In the genomic region with DNA sequence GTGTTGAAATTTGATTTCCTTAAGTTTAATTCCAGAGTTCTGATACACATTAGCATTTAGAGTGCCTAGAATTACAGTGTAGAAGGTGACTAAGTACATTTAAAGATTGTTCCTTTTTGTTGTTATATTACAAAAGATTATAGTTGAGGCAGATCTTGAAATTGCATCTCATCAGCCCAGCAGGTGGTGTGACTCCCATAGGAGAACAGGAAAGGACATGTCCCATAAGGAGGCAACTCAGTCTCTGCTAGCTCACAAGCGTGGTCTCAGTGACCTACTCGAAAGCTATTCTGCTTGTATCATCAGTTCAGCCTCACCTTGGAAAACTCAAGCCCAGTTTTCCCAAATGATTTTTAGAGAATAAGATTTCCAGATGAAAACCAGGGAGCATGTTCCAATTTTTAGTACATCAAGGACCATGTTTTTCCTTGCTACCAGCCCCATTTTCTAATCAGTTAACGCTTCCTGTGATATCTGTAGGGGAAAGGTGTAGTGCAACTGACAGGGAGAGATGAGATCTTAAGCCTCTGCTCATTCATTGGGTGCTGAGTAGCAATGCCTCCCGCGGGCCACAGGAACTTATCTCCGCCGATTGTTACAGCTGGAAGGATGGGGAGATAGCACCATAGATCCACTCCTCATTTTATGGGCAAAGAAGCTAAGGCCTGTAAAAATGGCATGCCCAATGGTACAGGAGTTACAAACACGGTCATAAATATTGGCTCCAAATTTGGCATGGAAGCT, we compare ENCODE assay signal across 8 cellular contexts. TPM values are rescaled to one million over a fixed set of nuclear protein-coding genes. Genes with fewer than 3 reads are reported as not detected.
DNase-seq lines count a peak whose midpoint lies in the region; ATAC-seq and TF ChIP-seq lines count a peak whose summit lies in the region.

No MANE protein-coding gene starts in this region.

- H3K79me1 ChIP-seq in mesendoderm (ENCODE audit: low read length) = peaks cover 5% of the 10 kb centered on the region

- H3K27me3 ChIP-seq in heart left ventricle = peaks cover 0 to 5% (median 0%) of the 10 kb centered on the region in 9 donors
- H3K27me3 ChIP-seq in mesendoderm (ENCODE audit: insufficient read depth, low read length, poor library complexity) = no peaks in the 10 kb centered on the region
- H3K27me3 ChIP-seq in vagina = no peaks in the 10 kb centered on the region

- H3K36me3 ChIP-seq in heart left ventricle (no peaks in the 10 kb centered on the region), mesendoderm (ENCODE audit: control insufficient read depth, insufficient read depth, low read length) (no peaks in the 10 kb centered on the region), vagina (no peaks in the 10 kb centered on the region)

- H4K8ac ChIP-seq in mesendoderm (ENCODE audit: low read depth, low read length) = no peak overlapping the region

- H2BK120ac ChIP-seq in mesendoderm (ENCODE audit: low read depth, low read length) = no peak overlapping the region

- H3K9me3 ChIP-seq in heart left ventricle = no peaks in the 10 kb centered on the region
- H3K9me3 ChIP-seq in vagina = no peaks in the 10 kb centered on the region

- H3K4me1 ChIP-seq in heart left ventricle (peaks cover 0 to 16% (median 5%) of the 10 kb centered on the region in 12 donors), mesendoderm (ENCODE audit: control insufficient read depth, low read depth, low read length) (peaks cover 10% of the 10 kb centered on the region), vagina (peaks cover 23% of the 10 kb centered on the region)

- peak overlapping the region; percentile 12 for H3K4me2 ChIP-seq in mesendoderm (ENCODE audit: low read length)

- H2AK5ac ChIP-seq in mesendoderm (ENCODE audit: low read length) = no peak overlapping the region

- peak in 5 of 12 donors; percentile 7 to 31 (median 20) for TF ChIP-seq CTCF in heart left ventricle (IDR thresholded peaks at IDR 0.05)
- TF ChIP-seq CTCF in vagina (IDR thresholded peaks at IDR 0.05) = no peak

- 50 to 65% (median 57%) methylated on average over 8 of the region's 8 CpGs for WGBS in heart left ventricle, 4 donors
- no CpG with 5 or more reads among the region's 8 CpGs for WGBS in mesendoderm (ENCODE audit: extremely low coverage, insufficient coverage, low lambda C conversion rate)

- H3K27ac ChIP-seq in heart left ventricle (peak overlapping the region in 10 of 12 donors; percentile 63 to 94 (median 83)), caudate nucleus (ENCODE audit: low read depth, low read length) (peak overlapping the region; percentile 25), mesendoderm (ENCODE audit: low read depth, low read length) (no peak overlapping the region), vagina (peak overlapping the region; percentile 97)

- H3K4me3 ChIP-seq in heart left ventricle (peak overlapping the region in 6 of 12 donors; percentile 62 to 99 (median 86)), mesendoderm (ENCODE audit: low read length) (no peak overlapping the region), vagina (peak overlapping the region; percentile 68 to 95)

- H2BK5ac ChIP-seq in mesendoderm (ENCODE audit: low read length) = no peak overlapping the region

- H3K56ac ChIP-seq in mesendoderm (ENCODE audit: low read length) = peak overlapping the region; percentile 88

- ATAC-seq in heart left ventricle (no peak), left cardiac atrium (no peak)

- H3K23ac ChIP-seq in mesendoderm (ENCODE audit: low read length) = no peak overlapping the region

- DNase-seq in heart left ventricle (no peak), left cardiac atrium (no peak), caudate nucleus (lab: John Stamatoyannopoulos, UW) (peak in 2 of 61 donors; percentile 4 to 29), mesendoderm (peak; percentile 86), vagina (ENCODE audit: extremely low spot score in 2 of 2) (no peak), MV-4-11 (lab: John Stamatoyannopoulos, UW) (no peak), KG1 (lab: John Stamatoyannopoulos, UW) (no peak)
- no peak for DNase-seq in stimulated activated CD4-positive, alpha-beta T cell treated with anti-CD3 and anti-CD28 coated beads, Interleukin-15, amount 100 ng/mL, for 24 hours

- intact Hi-C loops in heart left ventricle (cut with DNase I) = loop anchor here (2.0 to 10.0 kb wide), 9 partner anchors 141 to 261 kb away; no protein-coding TSS in a partner anchor
- intact Hi-C loops in left cardiac atrium (cut with DNase I) = loop anchor here in 1 of 2 donors (10.0 kb wide), 1 partner anchor 151 kb away; no protein-coding TSS in a partner anchor
- intact Hi-C loops in vagina (cut with DNase I) = no loop called here

- peak overlapping the region; percentile 78 for H3K9ac ChIP-seq in mesendoderm (ENCODE audit: low read length)

- H3K4ac ChIP-seq in mesendoderm (ENCODE audit: low read depth, low read length) = peak overlapping the region; percentile 70

- H4K5ac ChIP-seq in mesendoderm (ENCODE audit: low read length) = no peak overlapping the region

- peak overlapping the region; percentile 57 for H2BK15ac ChIP-seq in mesendoderm (replicated peaks; ENCODE audit: low read depth)

- H3K18ac ChIP-seq in mesendoderm (ENCODE audit: low read length) = no peak overlapping the region

- no peak for TF ChIP-seq POLR2A in heart left ventricle (IDR thresholded peaks at IDR 0.05)
- TF ChIP-seq POLR2A in vagina (IDR thresholded peaks at IDR 0.05) = no peak

- H3K79me2 ChIP-seq in mesendoderm (ENCODE audit: control insufficient read depth, insufficient read depth, low read length) = peaks cover 22% of the 10 kb centered on the region

RNA-seq across cellular contexts. Expression of a gene that starts 1.1 kb away (rescaled TPM):
- 10 to 100 TPM in 8 of 9 donors, 1 to 10 TPM in 1; 9.9 to 26.1 (median 16.5) TPM for total RNA-seq in heart left ventricle
- polyA plus RNA-seq in heart left ventricle = 1 to 10 TPM; 4.6 to 9.2 TPM
- 10 to 100 TPM; 16.0 to 18.4 TPM for total RNA-seq in left cardiac atrium
- 9.3 TPM for polyA plus RNA-seq in mesendoderm (2013, experiment 1 of 2)
- 9.6 TPM for polyA plus RNA-seq in mesendoderm (2013, experiment 2 of 2)
- total RNA-seq in vagina = 50.6 TPM
